ENCODE assay signal across 8 cellular contexts in the genomic region with DNA sequence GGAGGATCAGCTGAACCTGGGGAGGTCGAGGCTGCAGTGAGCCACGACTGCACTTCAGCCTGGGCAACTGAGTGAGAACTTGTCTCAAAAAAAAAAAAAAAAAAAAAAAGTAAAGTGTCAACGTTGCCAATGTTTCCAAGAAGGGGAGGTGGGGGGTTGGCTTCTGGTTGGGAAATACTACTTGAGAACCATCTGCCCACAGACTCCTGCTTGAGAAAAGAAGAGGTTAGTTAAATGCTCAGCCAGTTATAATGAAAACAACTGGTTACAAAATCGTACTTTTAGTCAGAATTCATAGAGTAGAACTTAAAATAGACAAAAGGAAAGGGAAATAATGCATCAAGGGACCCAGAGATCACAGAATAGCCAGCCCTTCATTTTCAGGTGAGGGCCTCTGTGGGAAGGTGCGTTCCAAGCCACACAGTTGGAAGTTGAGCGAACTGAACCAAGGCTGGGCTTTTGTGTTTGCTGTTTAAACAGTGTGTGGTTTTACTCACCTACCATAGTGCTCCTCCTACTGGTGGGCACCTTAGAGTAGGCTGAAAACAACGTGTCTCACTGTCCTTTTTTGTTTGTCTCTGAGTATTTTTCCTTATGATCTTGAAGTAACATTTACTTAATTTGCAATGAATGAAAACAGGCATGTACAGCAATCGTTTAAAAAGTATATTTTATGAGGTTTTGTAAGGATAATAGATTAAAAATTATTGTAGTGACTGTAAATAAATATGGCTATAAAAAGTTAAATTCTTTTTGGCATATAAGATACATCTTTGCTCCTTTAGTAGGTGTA.
DNase-seq lines count a peak whose midpoint lies in the region; ATAC-seq and TF ChIP-seq lines count a peak whose summit lies in the region.

No MANE protein-coding gene starts in this region.

- no peaks in the 10 kb centered on the region for H3K27me3 Mint-ChIP-seq in activated naive CD8-positive, alpha-beta T cell

- peak; percentile 60 to 87 for TF ChIP-seq CTCF in right atrium auricular region (IDR thresholded peaks at IDR 0.05)

- H3K27ac Mint-ChIP-seq in activated naive CD8-positive, alpha-beta T cell, result peak overlapping the region; percentile 98

- no peak for ATAC-seq in GM19023 (IDR thresholded peaks at IDR 0.05; ENCODE audit: unreplicated experiment)

- peaks cover 83% of the 10 kb centered on the region for H3K4me1 Mint-ChIP-seq in activated naive CD8-positive, alpha-beta T cell (ENCODE audit: low read depth)

- H3K9me3 Mint-ChIP-seq in activated naive CD8-positive, alpha-beta T cell (ENCODE audit: low read depth), result no peaks in the 10 kb centered on the region

- H3K9me3 ChIP-seq in HAP-1, result no peaks in the 10 kb centered on the region
- H3K9me3 ChIP-seq in right atrium auricular region, result no peaks in the 10 kb centered on the region

- peak overlapping the region in 1 of 2 donors; percentile 16 for H3K27ac ChIP-seq in right atrium auricular region
- peak overlapping the region in 16 of 21 experiments; percentile 6 to 88 (median 60) for H3K27ac ChIP-seq in skin epidermis

- H3K4me3 ChIP-seq in HAP-1 (no peak overlapping the region), right atrium auricular region (no peak overlapping the region), skin epidermis (no peak overlapping the region)

- no peaks in the 10 kb centered on the region for H3K36me3 Mint-ChIP-seq in activated naive CD8-positive, alpha-beta T cell

- in situ Hi-C loops in HAP-1 (cut with MboI; ENCODE audit: low sequenced_read_pairs), result no loop called here

- DNase-seq in GDM1 (lab: John Stamatoyannopoulos, UW), result peak; percentile 65
- peak; percentile 81 to 82 for DNase-seq in HAP-1 (ENCODE audit: low spot score in 2 of 2)
- peak; percentile 95 for DNase-seq in M059J (ENCODE audit: low read depth)
- peak; percentile 68 for DNase-seq in SKM-1 treated with dmso at 0.1 percent for 144 hours (lab: John Stamatoyannopoulos, UW; ENCODE audit: unreplicated experiment)
- peak; percentile 65 for DNase-seq in right atrium auricular region (ENCODE audit: low spot score)

- H3K36me3 ChIP-seq in HAP-1 (replicated peaks) (no peaks in the 10 kb centered on the region), right atrium auricular region (no peaks in the 10 kb centered on the region)

- H3K27me3 ChIP-seq in HAP-1 (ENCODE audit: low read depth), result no peaks in the 10 kb centered on the region
- H3K27me3 ChIP-seq in right atrium auricular region, result no peaks in the 10 kb centered on the region

- peak overlapping the region; percentile 66 for H3K4me3 Mint-ChIP-seq in activated naive CD8-positive, alpha-beta T cell

- H3K4me1 ChIP-seq in HAP-1 (peaks cover 62% of the 10 kb centered on the region), right atrium auricular region (peaks cover 0 to 15% of the 10 kb centered on the region in 2 donors)
